ENCODE assay signal across 8 cellular contexts in the genomic region with DNA sequence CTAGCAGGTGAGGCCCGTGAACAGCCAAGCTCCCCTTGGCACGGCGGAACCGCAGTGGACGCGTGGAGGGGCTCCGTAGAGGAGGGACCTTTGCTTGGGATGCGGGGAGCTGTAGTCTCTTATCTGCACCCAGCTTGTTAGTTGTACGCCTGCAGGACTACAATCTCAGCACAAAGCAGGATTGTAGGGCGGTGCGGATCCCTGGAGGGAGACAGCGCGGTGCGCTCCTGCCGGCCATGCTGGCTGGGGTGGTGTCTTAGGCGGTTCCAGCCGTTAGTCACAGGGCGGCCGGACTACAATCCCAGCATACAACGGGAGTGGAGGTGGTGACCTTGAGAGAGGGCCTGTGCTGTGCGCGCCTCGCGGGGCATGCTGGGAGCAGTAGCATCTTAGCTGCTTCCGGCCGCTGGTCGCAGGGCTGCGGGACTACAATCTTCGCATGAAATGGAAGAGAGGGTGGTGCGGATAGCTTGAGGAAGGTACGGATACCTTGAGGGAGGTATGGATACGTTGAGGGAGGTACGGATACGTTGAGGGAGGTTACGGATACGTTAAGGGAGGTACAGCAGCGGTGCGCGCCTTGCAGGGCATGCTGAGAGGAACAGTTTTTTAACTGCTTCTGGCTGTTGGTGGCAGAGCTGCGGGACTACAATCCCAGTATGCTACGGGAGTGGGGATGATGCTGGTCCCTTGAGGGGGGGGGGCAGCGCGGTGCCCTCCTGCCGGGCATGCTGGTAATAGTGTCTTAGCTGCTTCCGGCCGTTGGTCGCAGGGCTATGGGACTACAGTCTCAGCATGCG.
A peak's percentile ranks its signal among the peaks of the same experiment; 100 is the strongest.
DNase-seq lines count a peak whose midpoint lies in the region; ATAC-seq and TF ChIP-seq lines count a peak whose summit lies in the region.

No MANE protein-coding gene starts in this region.

- peak overlapping the region; percentile 33 to 93 (median 88) for H3K27ac ChIP-seq in heart right ventricle
- peak overlapping the region; percentile 83 to 92 (median 86) for H3K27ac ChIP-seq in upper lobe of left lung

- no peaks in the 10 kb centered on the region for H3K9me3 ChIP-seq in heart right ventricle
- no peaks in the 10 kb centered on the region for H3K9me3 ChIP-seq in upper lobe of left lung

- 0 out of 2 replicates have a peak, but pooled peaks have one; percentile 1 for TF ChIP-seq CTCF in GM12875 (IDR thresholded peaks at IDR 0.05; ENCODE audit: borderline replicate concordance, insufficient read depth, low read depth, low read length)
- peak in 1 of 9 donors; percentile 21 for TF ChIP-seq CTCF in heart right ventricle (IDR thresholded peaks at IDR 0.05)
- peak in 2 of 6 experiments; percentile 15 to 24 for TF ChIP-seq CTCF in upper lobe of left lung (IDR thresholded peaks at IDR 0.05)

- no peaks in the 10 kb centered on the region for H3K27me3 ChIP-seq in heart right ventricle
- no peaks in the 10 kb centered on the region for H3K27me3 ChIP-seq in upper lobe of left lung

- peak in 3 of 4 donors; percentile 30 to 74 (median 43) for TF ChIP-seq POLR2A in upper lobe of left lung (IDR thresholded peaks at IDR 0.05)

- intact Hi-C loops in heart right ventricle (cut with DNase I), result loop anchor here in 3 of 10 donors (1.0 to 10.0 kb wide), 3 partner anchors 34 to 139 kb away; no protein-coding TSS in a partner anchor
- intact Hi-C loops in posterior cingulate gyrus (cut with DNase I), result loop anchor here (2.0 kb wide), 1 partner anchor 113 kb away; no protein-coding TSS in a partner anchor

- H3K4me3 ChIP-seq in GM12875 (ENCODE audit: low read depth, low read length), result peak overlapping the region; percentile 77
- H3K4me3 ChIP-seq in heart right ventricle, result peak overlapping the region; percentile 65 to 98 (median 74)
- H3K4me3 ChIP-seq in upper lobe of left lung, result peak overlapping the region; percentile 54 to 80 (median 74)

- 1% methylated on average over 48 of the region's 48 CpGs for WGBS in heart right ventricle, 2 donors
- 0% methylated on average over 23 to 47 of the region's 48 CpGs for WGBS in upper lobe of left lung, 2 donors

- TF ChIP-seq EP300 in upper lobe of left lung (IDR thresholded peaks at IDR 0.05), result no peak

- H3K4me1 ChIP-seq in heart right ventricle, result peaks cover 0 to 36% (median 28%) of the 10 kb centered on the region in 9 donors
- peaks cover 23 to 32% (median 26%) of the 10 kb centered on the region in 4 donors for H3K4me1 ChIP-seq in upper lobe of left lung

- ATAC-seq in HG02763 (IDR thresholded peaks at IDR 0.05; ENCODE audit: unreplicated experiment) (peak; percentile 90), heart right ventricle (peak; percentile 98 to 99 (median 98)), upper lobe of left lung (ENCODE audit: low FRiP score in 2 of 2) (peak; percentile 99 to 100)

- DNase-seq in NCI-H1417 treated with DMSO at 0.1 percent for 48 hours (lab: John Stamatoyannopoulos, UW) (peak; percentile 42), T follicular helper cell (ENCODE audit: low read depth) (peak; percentile 85), amniotic epithelial cell (ENCODE audit: low read depth) (peak; percentile 94), heart right ventricle (peak; percentile 91 to 94), posterior cingulate gyrus (peak; percentile 94 to 99 (median 97)), upper lobe of left lung (peak; percentile 96 to 97)

- H3K36me3 ChIP-seq in heart right ventricle, result peaks cover 0 to 16% (median 0%) of the 10 kb centered on the region in 9 donors
- peaks cover 0 to 6% (median 2%) of the 10 kb centered on the region in 4 donors for H3K36me3 ChIP-seq in upper lobe of left lung

Comparison
In these comparisons a context has a peak if more than half of its experiments do, and no peak if none do; other contexts are left out.
1. Peak in every context shown above with its lines: DNase-seq, ATAC-seq, H3K4me3 ChIP-seq and H3K27ac ChIP-seq.
2. DNase-seq: peak in every context shown above with its lines; median percentile 97 in posterior cingulate gyrus; 96 in upper lobe of left lung; 94 in amniotic epithelial cell; 92 in heart right ventricle; 85 in T follicular helper cell; 42 in NCI-H1417 treated with DMSO at 0.1 percent for 48 hours.